In the genomic region with DNA sequence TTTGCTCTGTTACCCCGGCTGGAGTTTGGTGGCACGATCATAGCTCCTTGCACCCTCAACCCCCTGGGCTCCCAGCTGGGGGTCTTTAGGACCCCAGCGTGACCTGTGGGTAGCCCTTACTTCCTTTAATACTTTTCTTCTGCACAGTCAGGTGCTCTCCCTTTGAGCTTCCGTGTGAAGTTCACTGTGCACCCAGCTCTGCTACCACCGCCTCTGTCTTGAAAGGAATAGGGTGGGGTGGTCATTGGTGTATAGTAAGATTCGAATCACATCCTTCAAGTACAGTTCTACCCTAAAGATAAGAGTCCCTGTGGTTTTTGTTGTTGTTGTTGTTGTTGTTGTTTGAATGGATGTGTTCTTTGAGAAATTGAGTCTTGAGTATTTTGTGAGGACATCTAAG, we compare ENCODE assay signal across 17 cellular contexts.
A peak's percentile ranks its signal among the peaks of the same experiment; 100 is the strongest.
DNase-seq lines count a peak whose midpoint lies in the region; ATAC-seq and TF ChIP-seq lines count a peak whose summit lies in the region.
"Had no signal": no experiment of that assay in that cellular context is flagged by ENCODE, and none has a peak within 500 bp of the region (broad histone marks: within the 10 kb centered on the region; RNA-seq: fewer than 3 reads in every experiment).

No MANE protein-coding gene starts in this region.

- peaks cover 21% of the 10 kb centered on the region for H3K4me1 Mint-ChIP-seq in T-helper 1 cell treated with Interleukin-12 subunit alpha and Interleukin-12 subunit beta and Interleukin-4 antibody, amounts not matched to agents 30 μg/mL and 1 μg/mL, for 36 hours (ENCODE audit: low read depth)

- DNase-seq in T-helper 1 cell (no peak), RWPE1 (ENCODE audit: low spot score) (no peak), foreskin keratinocyte (no peak), gastrocnemius medialis (no peak), iPS-NIHi7 (ENCODE audit: extremely low spot score) (no peak)
- DNase-seq: activated T-cell treated with anti-CD3 and anti-CD28 coated beads, Interleukin-2, amount 50 U/mL, for 1 hour; DND-41; immature natural killer cell; IMR-90; NCI-H2029 treated with DMSO at 0.1 percent for 48 hours; NCI-H510A treated with DMSO at 0.1 percent for 48 hours; right lobe of liver; stimulated activated CD4-positive, alpha-beta T cell treated with anti-CD3 and anti-CD28 coated beads, Interleukin-1b, Interleukin-23, amount 100 ng/mL, for 48 hours had no signal

- peaks cover 35% of the 10 kb centered on the region for H3K4me1 ChIP-seq in foreskin keratinocyte
- H3K4me1 ChIP-seq in gastrocnemius medialis: peaks cover 81 to 87% of the 10 kb centered on the region in 2 donors

- POLR2A ChIA-PET in RWPE1 (lab: Yijun Ruan, JAX; ENCODE audit: low non-redundant PET): no interaction called here

- ATAC-seq in foreskin keratinocyte: no peak
- ATAC-seq in gastrocnemius medialis: no peak
- ATAC-seq in GM19328 (IDR thresholded peaks at IDR 0.05; ENCODE audit: unreplicated experiment): no peak
- no peak for ATAC-seq in GM19023 (IDR thresholded peaks at IDR 0.05; ENCODE audit: unreplicated experiment)

- H3K36me3 ChIP-seq in gastrocnemius medialis: no peaks in the 10 kb centered on the region
- H3K36me3 ChIP-seq: BLaER1, right lobe of liver had no signal

- peak overlapping the region; percentile 1 for H3K27ac Mint-ChIP-seq in T-helper 1 cell treated with Interleukin-12 subunit alpha and Interleukin-12 subunit beta and Interleukin-4 antibody, amounts not matched to agents 30 μg/mL and 1 μg/mL, for 36 hours
- H3K27ac Mint-ChIP-seq: immature natural killer cell had no signal

- H3K4me3 Mint-ChIP-seq in T-helper 1 cell treated with Interleukin-12 subunit alpha and Interleukin-12 subunit beta and Interleukin-4 antibody, amounts not matched to agents 30 μg/mL and 1 μg/mL, for 36 hours: no peak overlapping the region
- H3K4me3 Mint-ChIP-seq: immature natural killer cell had no signal

- intact Hi-C loops in gastrocnemius medialis (cut with DNase I; ENCODE audit: low total_unique reads): loop anchor here (2.0 to 10.0 kb wide), 3 partner anchors 57 to 687 kb away; partner anchors contain the start of gene NARS1

- no peak overlapping the region for H3K4me3 ChIP-seq in gastrocnemius medialis
- H3K4me3 ChIP-seq: BLaER1, right lobe of liver had no signal

- no peaks in the 10 kb centered on the region for H3K36me3 Mint-ChIP-seq in T-helper 1 cell treated with Interleukin-12 subunit alpha and Interleukin-12 subunit beta and Interleukin-4 antibody, amounts not matched to agents 30 μg/mL and 1 μg/mL, for 36 hours (ENCODE audit: low read depth)
- H3K36me3 Mint-ChIP-seq: immature natural killer cell had no signal

- H3K9me3 Mint-ChIP-seq in T-helper 1 cell treated with Interleukin-12 subunit alpha and Interleukin-12 subunit beta and Interleukin-4 antibody, amounts not matched to agents 30 μg/mL and 1 μg/mL, for 36 hours: peaks cover 4% of the 10 kb centered on the region

- TF ChIP-seq POLR2A in gastrocnemius medialis (IDR thresholded peaks at IDR 0.05): no peak

- no peak for TF ChIP-seq CTCF in RWPE1 (conservative IDR thresholded peaks at IDR 0.05; ENCODE audit: low read depth)
- no peak for TF ChIP-seq CTCF in foreskin keratinocyte (conservative IDR thresholded peaks at IDR 0.05)
- no peak for TF ChIP-seq CTCF in gastrocnemius medialis (IDR thresholded peaks at IDR 0.05 in 4 of 5, conservative IDR thresholded peaks at IDR 0.05 in 1 of 5)

- in situ Hi-C loops in gastrocnemius medialis (cut with MboI; ENCODE audit: low sequenced_read_pairs in 4 of 4): no loop called here

- no peaks in the 10 kb centered on the region for H3K9me3 ChIP-seq in gastrocnemius medialis
- H3K9me3 ChIP-seq: right lobe of liver had no signal

- CTCF ChIA-PET in RWPE1 (lab: Yijun Ruan, JAX): no interaction called here

- H3K27ac ChIP-seq in RWPE1 (peak overlapping the region; percentile 65), foreskin keratinocyte (peak overlapping the region; percentile 33), gastrocnemius medialis (peak overlapping the region; percentile 77 to 91 (median 80))
- H3K27ac ChIP-seq: BLaER1, right lobe of liver had no signal

- H3K27me3 ChIP-seq in foreskin keratinocyte (no peaks in the 10 kb centered on the region), gastrocnemius medialis (no peaks in the 10 kb centered on the region)
- H3K27me3 ChIP-seq: BLaER1, right lobe of liver had no signal

- H3K27me3 Mint-ChIP-seq in T-helper 1 cell treated with Interleukin-12 subunit alpha and Interleukin-12 subunit beta and Interleukin-4 antibody, amounts not matched to agents 30 μg/mL and 1 μg/mL, for 36 hours (ENCODE audit: low read depth): peaks cover 29% of the 10 kb centered on the region
